19 cellular contexts compared by ENCODE assay signal in genomic region chr3:45911496-45912226, GRCh38. TPM values are rescaled to one million over a fixed set of nuclear protein-coding genes. Genes with fewer than 3 reads are reported as not detected.
"Had no signal": no experiment of that assay in that cellular context is flagged by ENCODE, and none has a peak within 500 bp of the region (broad histone marks: within the 10 kb centered on the region; RNA-seq: fewer than 3 reads in every experiment).

No MANE protein-coding gene starts in this region.

- H3K9me3 ChIP-seq: adrenal gland, thoracic aorta, upper lobe of right lung had no signal

- H3K4me1 ChIP-seq: adrenal gland, foreskin keratinocyte had no signal

- H3K4me2 ChIP-seq: hepatocyte had no signal

- H3K36me3 ChIP-seq: adrenal gland, thoracic aorta, upper lobe of right lung had no signal

- H3K4me3 Mint-ChIP-seq: activated CD4-positive, alpha-beta T cell treated with anti-CD3 and anti-CD28 coated beads, Interleukin-2, amount 10 ng/mL, durations not matched to agents 7 days and 5 days; nephron; stimulated activated naive B cell treated with anti-CD40 and anti-IgM and Interleukin-4, amounts not matched to agents 10 μg/mL and 1 μg/mL and 100 μg/mL, for 72 hours had no signal

- H3K9me3 Mint-ChIP-seq: nephron; stimulated activated naive B cell treated with anti-CD40 and anti-IgM and Interleukin-4, amounts not matched to agents 10 μg/mL and 1 μg/mL and 100 μg/mL, for 72 hours had no signal

- H3K27ac Mint-ChIP-seq: activated CD4-positive, alpha-beta T cell treated with anti-CD3 and anti-CD28 coated beads, Interleukin-2, amount 10 ng/mL, durations not matched to agents 7 days and 5 days; activated naive CD4-positive, alpha-beta T cell treated with anti-CD3 and anti-CD28 coated beads, Interleukin-2, amount 50 U/mL, for 72 hours; nephron; stimulated activated naive B cell treated with anti-CD40 and anti-IgM and Interleukin-4, amounts not matched to agents 10 μg/mL and 1 μg/mL and 100 μg/mL, for 72 hours had no signal

- DNase-seq: activated CD4-positive, alpha-beta T cell treated with anti-CD3 and anti-CD28 coated beads, Interleukin-2, amount 10 ng/mL, durations not matched to agents 7 days and 5 days; activated gamma-delta T cell treated with Interleukin-2 at 50 U/mL for 16 hours; adrenal gland; foreskin keratinocyte; left cardiac atrium; mesendoderm; nucleus accumbens; stimulated activated naive B cell treated with anti-CD40 and anti-IgM and Interleukin-4, amounts not matched to agents 10 μg/mL and 1 μg/mL and 100 μg/mL, for 72 hours; upper lobe of right lung had no signal

- H3K4me3 ChIP-seq: adrenal gland, dorsolateral prefrontal cortex, hepatocyte, thoracic aorta, upper lobe of right lung had no signal

- H3K27me3 Mint-ChIP-seq: stimulated activated naive B cell treated with anti-CD40 and anti-IgM and Interleukin-4, amounts not matched to agents 10 μg/mL and 1 μg/mL and 100 μg/mL, for 72 hours had no signal

- ATAC-seq: activated CD4-positive, CD25-positive, alpha-beta regulatory T cell treated with anti-CD3 and anti-CD28 coated beads, Interleukin-2, amount 50 U/mL, for 24 hours; activated naive CD4-positive, alpha-beta T cell treated with anti-CD3 and anti-CD28 coated beads, Interleukin-2, amount 50 U/mL, for 72 hours; foreskin keratinocyte; left cardiac atrium; stimulated activated naive B cell treated with anti-CD40 and anti-IgM and Interleukin-4, amounts not matched to agents 10 μg/mL and 1 μg/mL and 100 μg/mL, for 72 hours; upper lobe of right lung had no signal

- H3K27ac ChIP-seq: adrenal gland, foreskin keratinocyte, hepatocyte, thoracic aorta, upper lobe of right lung had no signal

- H3K27me3 ChIP-seq: adrenal gland, dorsolateral prefrontal cortex, foreskin keratinocyte, hepatocyte, upper lobe of right lung had no signal

RNA-seq across cellular contexts. Expression of gene CCR9, which starts 25.3 kb away (rescaled TPM):
- total RNA-seq: activated naive CD4-positive, alpha-beta T cell treated with anti-CD3 and anti-CD28 coated beads, Interleukin-2, amount 50 U/mL, for 72 hours; fibroblast of lung; foreskin keratinocyte; left cardiac atrium; renal cortical epithelial cell; T-helper 1 cell treated with Interleukin-12 subunit alpha and Interleukin-12 subunit beta and Interleukin-4 antibody, amounts not matched to agents 30 ng/mL and 1 ng/mL, for 36 hours; thoracic aorta; upper lobe of right lung had no signal
- polyA plus RNA-seq: adrenal gland, fibroblast of lung, foreskin keratinocyte, hepatocyte had no signal

RNA-seq across cellular contexts. Expression of gene CXCR6, which starts 31.6 kb away (rescaled TPM):
- total RNA-seq: epithelial cell of proximal tubule, fibroblast of lung, foreskin keratinocyte, hepatocyte, renal cortical epithelial cell had no signal
- polyA plus RNA-seq: fibroblast of lung, foreskin keratinocyte had no signal
